Comparison of ENCODE assay signal across 9 cellular contexts in the genomic region with DNA sequence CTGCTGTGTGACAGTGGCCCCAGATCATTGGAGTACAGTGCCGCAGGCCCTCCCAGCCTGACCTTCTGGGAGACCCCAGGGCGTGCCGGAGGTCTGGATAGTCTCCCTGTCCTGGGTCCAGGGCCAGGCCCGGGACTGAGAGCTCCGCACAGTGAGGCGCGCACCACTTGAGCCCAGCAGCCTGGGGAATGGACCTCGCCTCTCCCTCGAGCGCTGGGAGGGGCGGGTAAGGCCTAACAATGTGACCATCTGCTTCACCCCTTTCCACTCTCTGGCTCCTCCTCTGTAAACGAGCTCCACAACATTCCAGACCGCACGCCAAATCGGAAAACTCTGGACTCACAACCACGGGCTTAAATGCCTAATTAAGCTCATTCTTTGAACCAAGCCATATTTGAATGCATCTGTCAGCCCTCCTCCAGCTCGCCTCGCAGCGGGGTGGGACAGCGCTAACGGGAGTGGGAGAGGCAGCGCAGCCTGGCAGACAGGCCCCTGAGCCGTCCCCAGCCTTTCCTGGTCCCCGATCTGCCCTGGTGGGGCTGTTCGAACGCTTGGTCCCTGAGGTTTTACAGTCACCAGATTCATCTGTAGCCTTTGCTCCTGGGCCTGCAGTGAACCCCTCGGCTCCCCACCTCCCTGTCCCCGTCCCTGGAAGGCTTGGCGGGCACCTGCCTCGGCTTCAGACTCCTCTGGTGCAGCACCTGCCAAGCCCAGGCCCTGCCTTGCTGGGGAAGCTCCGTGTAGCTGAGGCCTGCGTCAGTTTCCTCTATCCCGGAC.
A peak's percentile ranks its signal among the peaks of the same experiment; 100 is the strongest.
DNase-seq lines count a peak whose midpoint lies in the region; ATAC-seq and TF ChIP-seq lines count a peak whose summit lies in the region.
"Had no signal": no experiment of that assay in that cellular context is flagged by ENCODE, and none has a peak within 500 bp of the region (broad histone marks: within the 10 kb centered on the region; RNA-seq: fewer than 3 reads in every experiment).

No MANE protein-coding gene starts in this region.

- H3K27me3 Mint-ChIP-seq in MCF 10A (ENCODE audit: insufficient read depth, unreplicated experiment), result no peaks in the 10 kb centered on the region
- H3K27me3 Mint-ChIP-seq in T-helper 17 cell, result peaks cover 43% of the 10 kb centered on the region
- H3K27me3 Mint-ChIP-seq in activated T-helper 2 cell treated with anti-CD3 and anti-CD28 coated beads, Interferon-gamma antibody, Interleukin-2, Interleukin-4, amounts not matched to agents 10 μg/mL and 5 μg/mL and 100 μg/mL, durations not matched to agents 14 hours and 24 hours and 36 hours (ENCODE audit: low read depth), result peaks cover 3% of the 10 kb centered on the region
- H3K27me3 Mint-ChIP-seq: stimulated activated naive CD8-positive, alpha-beta T cell treated with anti-CD3 and anti-CD28 coated beads, Interleukin-15, Interleukin-2, amounts not matched to agents 100 ng/mL and 50 ng/mL, for 24 hours had no signal

- H3K27ac ChIP-seq in Panc1 (ENCODE audit: low read length) (no peak overlapping the region), uterus (peak overlapping the region; percentile 17 to 67)

- in situ Hi-C loops in T47D (cut with HindIII; ENCODE audit: low pct_unique_long_range_greater_than_20kb, low sequenced_read_pairs), result no loop called here
- in situ Hi-C loops in Panc1 (cut with HindIII; ENCODE audit: low pct_unique_long_range_greater_than_20kb, low sequenced_read_pairs), result no loop called here

- no peaks in the 10 kb centered on the region for H3K9me3 ChIP-seq in Panc1 (ENCODE audit: control insufficient read depth, insufficient read depth, low read depth, low read length)
- H3K9me3 ChIP-seq in uterus, result no peaks in the 10 kb centered on the region
- no peaks in the 10 kb centered on the region for H3K9me3 ChIP-seq in T-helper 17 cell (ENCODE audit: control insufficient read depth, low read length, poor library complexity, severe bottlenecking)

- TF ChIP-seq POLR2A in uterus (IDR thresholded peaks at IDR 0.05), result no peak

- POLR2A ChIA-PET in MCF 10A (lab: Yijun Ruan, JAX), result no interaction called here
- POLR2A ChIA-PET in Panc1 (lab: Charles Lee), result no interaction called here

- H3K36me3 ChIP-seq in Panc1 (ENCODE audit: control insufficient read depth, insufficient read depth, low read length), result no peaks in the 10 kb centered on the region
- H3K36me3 ChIP-seq in uterus, result no peaks in the 10 kb centered on the region

- H3K9me3 Mint-ChIP-seq in MCF 10A (ENCODE audit: unreplicated experiment), result peaks cover 24% of the 10 kb centered on the region
- H3K9me3 Mint-ChIP-seq in activated T-helper 2 cell treated with anti-CD3 and anti-CD28 coated beads, Interferon-gamma antibody, Interleukin-2, Interleukin-4, amounts not matched to agents 10 μg/mL and 5 μg/mL and 100 μg/mL, durations not matched to agents 14 hours and 24 hours and 36 hours, result no peaks in the 10 kb centered on the region
- H3K9me3 Mint-ChIP-seq: stimulated activated naive CD8-positive, alpha-beta T cell treated with anti-CD3 and anti-CD28 coated beads, Interleukin-15, Interleukin-2, amounts not matched to agents 100 ng/mL and 50 ng/mL, for 24 hours had no signal

- TF ChIP-seq CTCF in MCF 10A (IDR thresholded peaks at IDR 0.05; ENCODE audit: unreplicated experiment) (no peak), Panc1 (IDR thresholded peaks at IDR 0.05) (no peak), uterus (IDR thresholded peaks at IDR 0.05) (no peak)

- H3K4me3 ChIP-seq in Panc1 (ENCODE audit: low read depth in 2 of 2, low read length in 2 of 2) (no peak overlapping the region), uterus (no peak overlapping the region)

- intact Hi-C loops in MCF 10A (cut with micrococcal nuclease) (no loop called here), Panc1 (cut with micrococcal nuclease; ENCODE audit: unreplicated experiment) (no loop called here), uterus (cut with DNase I; ENCODE audit: low total_unique reads) (no loop called here)
- intact Hi-C loops in activated T-helper 2 cell treated with anti-CD3 and anti-CD28 coated beads, Interferon-gamma antibody, Interleukin-2, Interleukin-4, amounts not matched to agents 10 μg/mL and 5 μg/mL and 100 μg/mL, durations not matched to agents 14 hours and 24 hours and 36 hours (cut with micrococcal nuclease), result no loop called here

- H3K4me1 Mint-ChIP-seq in MCF 10A (ENCODE audit: insufficient read depth, unreplicated experiment) (no peaks in the 10 kb centered on the region), T-helper 17 cell (no peaks in the 10 kb centered on the region)
- H3K4me1 Mint-ChIP-seq in activated T-helper 2 cell treated with anti-CD3 and anti-CD28 coated beads, Interferon-gamma antibody, Interleukin-2, Interleukin-4, amounts not matched to agents 10 μg/mL and 5 μg/mL and 100 μg/mL, durations not matched to agents 14 hours and 24 hours and 36 hours (ENCODE audit: low read depth), result no peaks in the 10 kb centered on the region

- H3K27me3 ChIP-seq in Panc1 (ENCODE audit: control insufficient read depth, insufficient read depth, low read length), result 0 out of 2 replicates have a peak, but pooled peaks cover 2% of the 10 kb centered on the region
- H3K27me3 ChIP-seq in uterus, result no peaks in the 10 kb centered on the region

- CTCF ChIA-PET in MCF 10A (lab: Yijun Ruan, JAX), result no interaction called here
- CTCF ChIA-PET in Panc1 (lab: Charles Lee), result interaction anchor here (0.7 kb wide), 1 partner anchor 141 kb away, joined by 3 read pairs; no protein-coding TSS in a partner anchor

- H3K27ac Mint-ChIP-seq in MCF 10A (ENCODE audit: low read depth, unreplicated experiment) (no peak overlapping the region), T-helper 17 cell (no peak overlapping the region)
- no peak overlapping the region for H3K27ac Mint-ChIP-seq in activated T-helper 2 cell treated with anti-CD3 and anti-CD28 coated beads, Interferon-gamma antibody, Interleukin-2, Interleukin-4, amounts not matched to agents 10 μg/mL and 5 μg/mL and 100 μg/mL, durations not matched to agents 14 hours and 24 hours and 36 hours
- H3K27ac Mint-ChIP-seq: stimulated activated naive CD8-positive, alpha-beta T cell treated with anti-CD3 and anti-CD28 coated beads, Interleukin-15, Interleukin-2, amounts not matched to agents 100 ng/mL and 50 ng/mL, for 24 hours had no signal

- BruUV-seq in MCF 10A (replicated peaks; lab: Mats Ljungman, UMichigan) (no TSS peak), Panc1 (replicated peaks; lab: Mats Ljungman, UMichigan) (no TSS peak)

- 0 out of 2 replicates have a peak, but pooled peaks have one; percentile 9 for ATAC-seq in Panc1
- ATAC-seq in T-helper 17 cell, result no peak
- ATAC-seq in HG02870 (IDR thresholded peaks at IDR 0.05; ENCODE audit: unreplicated experiment), result no peak

- H3K4me3 Mint-ChIP-seq in MCF 10A (ENCODE audit: unreplicated experiment) (no peak overlapping the region), T-helper 17 cell (no peak overlapping the region)
- no peak overlapping the region for H3K4me3 Mint-ChIP-seq in activated T-helper 2 cell treated with anti-CD3 and anti-CD28 coated beads, Interferon-gamma antibody, Interleukin-2, Interleukin-4, amounts not matched to agents 10 μg/mL and 5 μg/mL and 100 μg/mL, durations not matched to agents 14 hours and 24 hours and 36 hours (ENCODE audit: low read depth)
- H3K4me3 Mint-ChIP-seq: stimulated activated naive CD8-positive, alpha-beta T cell treated with anti-CD3 and anti-CD28 coated beads, Interleukin-15, Interleukin-2, amounts not matched to agents 100 ng/mL and 50 ng/mL, for 24 hours had no signal

- H3K4me1 ChIP-seq in Panc1 (ENCODE audit: control insufficient read depth, insufficient read depth, low read length), result peaks cover 3% of the 10 kb centered on the region
- H3K4me1 ChIP-seq in uterus, result no peaks in the 10 kb centered on the region

- DNase-seq in T47D (ENCODE audit: low read depth in 1 of 2, low spot score in 1 of 2) (peak; percentile 76 to 91), MCF 10A (ENCODE audit: unreplicated experiment) (no peak), Panc1 (ENCODE audit: low read depth, low spot score) (no peak), islet precursor cell (peak; percentile 94), uterus (peak; percentile 49 to 70), T-helper 17 cell (no peak)
- no peak for DNase-seq in activated T-helper 2 cell treated with anti-CD3 and anti-CD28 coated beads, Interferon-gamma antibody, Interleukin-2, Interleukin-4, amounts not matched to agents 10 μg/mL and 5 μg/mL and 100 μg/mL, durations not matched to agents 14 hours and 24 hours and 36 hours (ENCODE audit: low spot score)

- H3K36me3 Mint-ChIP-seq in MCF 10A (ENCODE audit: insufficient read depth, unreplicated experiment), result no peaks in the 10 kb centered on the region
- no peaks in the 10 kb centered on the region for H3K36me3 Mint-ChIP-seq in T-helper 17 cell (ENCODE audit: low read depth)
- no peaks in the 10 kb centered on the region for H3K36me3 Mint-ChIP-seq in activated T-helper 2 cell treated with anti-CD3 and anti-CD28 coated beads, Interferon-gamma antibody, Interleukin-2, Interleukin-4, amounts not matched to agents 10 μg/mL and 5 μg/mL and 100 μg/mL, durations not matched to agents 14 hours and 24 hours and 36 hours (ENCODE audit: low read depth)

Comparison
In these comparisons a context has a peak if more than half of its experiments do, and no peak if none do; other contexts are left out.
1. DNase-seq: peak in T47D (2 of 2), islet precursor cell (single experiment) and uterus (2 of 2); none in MCF 10A (single experiment), Panc1 (single experiment), T-helper 17 cell (0 of 3) and activated T-helper 2 cell treated with anti-CD3 and anti-CD28 coated beads, Interferon-gamma antibody, Interleukin-2, Interleukin-4, amounts not matched to agents 10 μg/mL and 5 μg/mL and 100 μg/mL, durations not matched to agents 14 hours and 24 hours and 36 hours (single experiment).